Comparison of ENCODE assay signal across 19 cellular contexts in genomic region chr2:36971990-36972389, GRCh38. TPM values are rescaled to one million over a fixed set of nuclear protein-coding genes. Genes with fewer than 3 reads are reported as not detected.
DNase-seq lines count a peak whose midpoint lies in the region; ATAC-seq and TF ChIP-seq lines count a peak whose summit lies in the region.
"Had no signal": no experiment of that assay in that cellular context is flagged by ENCODE, and none has a peak within 500 bp of the region (broad histone marks: within the 10 kb centered on the region; RNA-seq: fewer than 3 reads in every experiment).

No MANE protein-coding gene starts in this region.

- TF ChIP-seq POLR2A in lower leg skin (IDR thresholded peaks at IDR 0.05) = no peak

- CTCF ChIA-PET in WTC11 (lab: Charles Lee) = no interaction called here

- no peak for TF ChIP-seq CTCF in GM23338 (conservative IDR thresholded peaks at IDR 0.05; ENCODE audit: low read depth in 2 of 2)
- no peak for TF ChIP-seq CTCF in WTC11 (IDR thresholded peaks at IDR 0.05)
- no peak for TF ChIP-seq CTCF in neural crest cell (conservative IDR thresholded peaks at IDR 0.05)
- no peak for TF ChIP-seq CTCF in lower leg skin (IDR thresholded peaks at IDR 0.05)

- no peaks in the 10 kb centered on the region for H3F3A ChIP-seq in GM23338 (replicated peaks; ENCODE audit: low read depth)

- H3K36me3 Mint-ChIP-seq in GM23338 (ENCODE audit: low read depth) (peaks cover 1% of the 10 kb centered on the region; the same call in 1 of the 3 replicates), WTC11 (no peaks in the 10 kb centered on the region), neural crest cell (ENCODE audit: low read depth) (no peaks in the 10 kb centered on the region), immature natural killer cell (no peaks in the 10 kb centered on the region)

- no peak overlapping the region for H3K27ac Mint-ChIP-seq in GM23338
- H3K27ac Mint-ChIP-seq in WTC11 = peak overlapping the region; percentile 85
- no peak overlapping the region for H3K27ac Mint-ChIP-seq in neural crest cell (ENCODE audit: unreplicated experiment)
- no peak overlapping the region for H3K27ac Mint-ChIP-seq in immature natural killer cell
- H3K27ac Mint-ChIP-seq: HFFc6 had no signal

- peaks cover 21% of the 10 kb centered on the region for H3K4me1 Mint-ChIP-seq in GM23338
- peaks cover 22% of the 10 kb centered on the region for H3K4me1 Mint-ChIP-seq in WTC11
- peaks cover 14% of the 10 kb centered on the region for H3K4me1 Mint-ChIP-seq in neural crest cell
- H3K4me1 Mint-ChIP-seq in immature natural killer cell = peaks cover 10 to 13% of the 10 kb centered on the region in 2 donors

- POLR2A ChIA-PET in WTC11 (lab: Charles Lee) = no interaction called here

- H3K4me3 ChIP-seq in GM23338 (no peak overlapping the region), lower leg skin (ENCODE audit: low read depth, poor library complexity, severe bottlenecking) (no peak overlapping the region)
- H3K4me3 ChIP-seq: A549 had no signal

- 0 out of 2 replicates have a peak overlapping the region, but pooled peaks have one; percentile 6 for H2AFZ ChIP-seq in GM23338

- no peak overlapping the region for H3K4me2 ChIP-seq in GM23338
- H3K4me2 ChIP-seq: A549 had no signal

- no peaks in the 10 kb centered on the region for H3K27me3 ChIP-seq in GM23338 (ENCODE audit: insufficient read depth)

- intact Hi-C loops in lower leg skin (cut with DNase I; ENCODE audit: low total_unique reads) = loop anchor here (5.0 kb wide), 1 partner anchor 1210 kb away; no protein-coding TSS in a partner anchor

- H3K4me1 ChIP-seq in GM23338 (ENCODE audit: insufficient read depth) = peaks cover 23% of the 10 kb centered on the region

- H3K79me2 ChIP-seq in GM23338 (replicated peaks; ENCODE audit: insufficient read depth) = no peaks in the 10 kb centered on the region

- H3K4me3 Mint-ChIP-seq in GM23338 (no peak overlapping the region), WTC11 (no peak overlapping the region), neural crest cell (peak overlapping the region; percentile 64), immature natural killer cell (no peak overlapping the region)
- H3K4me3 Mint-ChIP-seq: CD4-positive, alpha-beta memory T cell; HFFc6 had no signal

- no peak overlapping the region for H3K27ac ChIP-seq in GM23338 (ENCODE audit: low read depth)
- H3K27ac ChIP-seq: 22Rv1, A549 had no signal

- H4K20me1 ChIP-seq in GM23338 (replicated peaks; ENCODE audit: insufficient read depth) = no peaks in the 10 kb centered on the region

- DNase-seq in GM23338 (ENCODE audit: low spot score) (no peak), WTC11 (ENCODE audit: low spot score) (no peak), neural crest cell (ENCODE audit: low read depth, low spot score) (no peak), lower leg skin (ENCODE audit: low spot score in 2 of 2) (no peak), immature natural killer cell (no peak), NCI-H1436 treated with DMSO at 0.1 percent for 48 hours (lab: John Stamatoyannopoulos, UW) (no peak)
- DNase-seq: ACHN; C1 segment of cervical spinal cord; Calu3; CD4-positive, alpha-beta memory T cell; COR-L47; DMS53; DMS79 treated with DMSO at 0.1 percent for 48 hours; GF-D8; H7; HCEC 1CT; HFFc6 had no signal

- no peaks in the 10 kb centered on the region for H3K36me3 ChIP-seq in GM23338 (ENCODE audit: insufficient read depth)

- H3K27me3 Mint-ChIP-seq in GM23338 (ENCODE audit: insufficient read depth, low read depth, poor library complexity) (peaks cover 15% of the 10 kb centered on the region), WTC11 (ENCODE audit: low read depth) (no peaks in the 10 kb centered on the region; the same call in 1 of the 2 replicates), neural crest cell (ENCODE audit: low read depth) (peaks cover 6% of the 10 kb centered on the region), immature natural killer cell (ENCODE audit: low read depth in 3 of 3) (peaks cover 2 to 9% (median 6%) of the 10 kb centered on the region in 3 donors)

- H3K9me2 ChIP-seq in GM23338 (ENCODE audit: insufficient read depth) = no peaks in the 10 kb centered on the region

- H3K9me3 Mint-ChIP-seq in GM23338 (no peaks in the 10 kb centered on the region), WTC11 (no peaks in the 10 kb centered on the region), neural crest cell (no peaks in the 10 kb centered on the region), immature natural killer cell (no peaks in the 10 kb centered on the region)
- H3K9me3 Mint-ChIP-seq: HFFc6 had no signal

- ATAC-seq in GM23338 = no peak
- no peak for ATAC-seq in WTC11
- ATAC-seq: A549 had no signal

TF ChIP-seq in GM23338, 12 proteins besides CTCF, POLR2A, EP300 and RAD21 (continues in another document):
- no peak for TF ChIP-seq NANOG (IDR thresholded peaks at IDR 0.05; ENCODE audit: borderline replicate concordance)

TF ChIP-seq in WTC11, 78 proteins besides CTCF, POLR2A, EP300 and RAD21:
- TF ChIP-seq ZNF138 (CRISPR knock-in tag; conservative IDR thresholded peaks at IDR 0.05) (no peak), SMAD4 (CRISPR knock-in tag; IDR thresholded peaks at IDR 0.05) (no peak), FOXK1 (CRISPR knock-in tag; IDR thresholded peaks at IDR 0.05) (no peak)

RNA-seq across cellular contexts. Expression of gene STRN, which starts 5.7 kb away (rescaled TPM):
- 34.0 and 34.5 TPM in 2 replicates for total RNA-seq in GM23338 (2014; rRNA removed; shearing (Covaris generic))
- polyA plus RNA-seq in GM23338 (2016; fragmentation: Nextera tagmentation; extraction: Ambion mirVana) = 15.0 and 16.1 TPM in 2 replicates
- total RNA-seq in WTC11 (2021) = 31.1 to 34.7 TPM (median 31.3 TPM) in 3 replicates
- 26.4 and 27.2 TPM in 2 replicates for total RNA-seq in neural crest cell
- total RNA-seq in lower leg skin = 10 to 100 TPM; 34.4 to 41.9 (median 37.9) TPM
- 10 to 100 TPM in 2 of 3 donors, 1 to 10 TPM in 1; 9.1 to 20.6 (median 11.0) TPM for polyA plus RNA-seq in immature natural killer cell
